8 cellular contexts compared by ENCODE assay signal in genomic region chr20:59518881-59519706, GRCh38.
DNase-seq lines count a peak whose midpoint lies in the region; ATAC-seq, FAIRE-seq and TF ChIP-seq lines count a peak whose summit lies in the region.

No MANE protein-coding gene starts in this region.

- no peak overlapping the region for H2AFZ ChIP-seq in PC-9
- H2AFZ ChIP-seq in keratinocyte (ENCODE audit: control insufficient read depth, low read length), result no peak overlapping the region

- H3K27me3 ChIP-seq in CD8-positive, alpha-beta T cell (ENCODE audit: insufficient read depth, low read length), result peaks cover 6% of the 10 kb centered on the region
- H3K27me3 ChIP-seq in PC-9 (ENCODE audit: insufficient read depth, low read depth) (peaks cover 39% of the 10 kb centered on the region; the same call in 1 of the 2 replicates), keratinocyte (ENCODE audit: control insufficient read depth, extremely low read depth, insufficient read depth, low read length) (peaks cover 10% of the 10 kb centered on the region)

- peak in 3 of 7 experiments; percentile 5 to 30 (median 15) for DNase-seq in CD8-positive, alpha-beta T cell
- DNase-seq in KG1 (lab: John Stamatoyannopoulos, UW), result peak; percentile 25
- peak; percentile 18 to 59 for DNase-seq in PC-9
- peak; percentile 62 for DNase-seq in MCF 10A (ENCODE audit: unreplicated experiment)
- peak; percentile 11 for DNase-seq in keratinocyte (ENCODE audit: low read depth, low spot score)
- peak; percentile 13 for DNase-seq in stimulated activated naive B cell treated with anti-CD40 and anti-IgM and Interleukin-4, amounts not matched to agents 10 μg/mL and 1 μg/mL and 100 μg/mL, for 72 hours
- DNase-seq in NCI-H1048 (lab: John Stamatoyannopoulos, UW), result no peak

- no peaks in the 10 kb centered on the region for H3K9me2 ChIP-seq in PC-9 (ENCODE audit: insufficient read depth)

- H3K4me2 ChIP-seq in PC-9 (no peak overlapping the region), keratinocyte (ENCODE audit: control insufficient read depth, extremely low read depth, insufficient read depth, low read depth, low read length) (no peak overlapping the region)

- dilution Hi-C loops in keratinocyte (cut with MboI; ENCODE audit: extremely low pct_ligation_motif_present, low sequenced_read_pairs), result no loop called here

- POLR2A ChIA-PET in CD8-positive, alpha-beta T cell (lab: Charles Lee), result no interaction called here
- POLR2A ChIA-PET in PC-9 (lab: Charles Lee; ENCODE audit: unreplicated experiment), result no interaction called here
- POLR2A ChIA-PET in MCF 10A (lab: Yijun Ruan, JAX), result interaction anchor here (0.5 to 0.6 kb wide), 3 partner anchors 12 to 821 kb away, joined by 3 read pairs; no protein-coding TSS in a partner anchor

- no peaks in the 10 kb centered on the region for H3K9me3 ChIP-seq in CD8-positive, alpha-beta T cell (ENCODE audit: low read length)
- H3K9me3 ChIP-seq in PC-9 (ENCODE audit: insufficient read depth, low read depth) (no peaks in the 10 kb centered on the region), keratinocyte (ENCODE audit: control insufficient read depth, low read depth, low read length) (no peaks in the 10 kb centered on the region)

- no peak overlapping the region for H3K9ac ChIP-seq in keratinocyte (ENCODE audit: control insufficient read depth, extremely low read depth, insufficient read depth, low read length)

- H3K4me1 Mint-ChIP-seq in CD8-positive, alpha-beta T cell (ENCODE audit: low read depth), result no peaks in the 10 kb centered on the region
- H3K4me1 Mint-ChIP-seq in MCF 10A (ENCODE audit: insufficient read depth, unreplicated experiment), result no peaks in the 10 kb centered on the region
- no peaks in the 10 kb centered on the region for H3K4me1 Mint-ChIP-seq in stimulated activated naive B cell treated with anti-CD40 and anti-IgM and Interleukin-4, amounts not matched to agents 10 μg/mL and 1 μg/mL and 100 μg/mL, for 72 hours

- H3K4me3 ChIP-seq in CD8-positive, alpha-beta T cell (ENCODE audit: low read depth, low read length), result no peak overlapping the region
- H3K4me3 ChIP-seq in PC-9, result no peak overlapping the region
- H3K4me3 ChIP-seq in keratinocyte (ENCODE audit: control insufficient read depth in 2 of 3, extremely low read depth in 1 of 3, insufficient read depth in 2 of 3, low read depth in 1 of 3, low read length in 3 of 3), result no peak overlapping the region

- H3K9me3 Mint-ChIP-seq in CD8-positive, alpha-beta T cell, result no peaks in the 10 kb centered on the region
- no peaks in the 10 kb centered on the region for H3K9me3 Mint-ChIP-seq in MCF 10A (ENCODE audit: unreplicated experiment)
- H3K9me3 Mint-ChIP-seq in stimulated activated naive B cell treated with anti-CD40 and anti-IgM and Interleukin-4, amounts not matched to agents 10 μg/mL and 1 μg/mL and 100 μg/mL, for 72 hours, result peaks cover 0 to 2% of the 10 kb centered on the region in 2 donors

- H3K27ac Mint-ChIP-seq in CD8-positive, alpha-beta T cell, result no peak overlapping the region
- H3K27ac Mint-ChIP-seq in MCF 10A (ENCODE audit: low read depth, unreplicated experiment), result no peak overlapping the region
- no peak overlapping the region for H3K27ac Mint-ChIP-seq in stimulated activated naive B cell treated with anti-CD40 and anti-IgM and Interleukin-4, amounts not matched to agents 10 μg/mL and 1 μg/mL and 100 μg/mL, for 72 hours

- H4K20me1 ChIP-seq in PC-9 (ENCODE audit: insufficient read depth) (no peaks in the 10 kb centered on the region), keratinocyte (ENCODE audit: control insufficient read depth, extremely low read depth, insufficient read depth, low read length) (peaks cover 2% of the 10 kb centered on the region)

- H3K36me3 ChIP-seq in CD8-positive, alpha-beta T cell (ENCODE audit: insufficient read depth, low read length), result no peaks in the 10 kb centered on the region
- H3K36me3 ChIP-seq in PC-9 (ENCODE audit: low read depth) (no peaks in the 10 kb centered on the region), keratinocyte (ENCODE audit: control insufficient read depth in 2 of 2, extremely low read depth in 1 of 2, insufficient read depth in 2 of 2, low read length in 2 of 2) (no peaks in the 10 kb centered on the region)

- no peaks in the 10 kb centered on the region for H3K36me3 Mint-ChIP-seq in CD8-positive, alpha-beta T cell
- no peaks in the 10 kb centered on the region for H3K36me3 Mint-ChIP-seq in MCF 10A (ENCODE audit: insufficient read depth, unreplicated experiment)
- no peaks in the 10 kb centered on the region for H3K36me3 Mint-ChIP-seq in stimulated activated naive B cell treated with anti-CD40 and anti-IgM and Interleukin-4, amounts not matched to agents 10 μg/mL and 1 μg/mL and 100 μg/mL, for 72 hours

- H3F3A ChIP-seq in PC-9 (ENCODE audit: insufficient read depth, low read depth), result no peaks in the 10 kb centered on the region

- H3K4me1 ChIP-seq in CD8-positive, alpha-beta T cell (ENCODE audit: insufficient read depth, low read length), result no peaks in the 10 kb centered on the region
- H3K4me1 ChIP-seq in PC-9 (replicated peaks; ENCODE audit: insufficient read depth), result no peaks in the 10 kb centered on the region
- no peaks in the 10 kb centered on the region for H3K4me1 ChIP-seq in keratinocyte (ENCODE audit: control insufficient read depth, extremely low read depth, insufficient read depth, low read length)

- BruUV-seq in PC-9 (replicated peaks; lab: Mats Ljungman, UMichigan), result no TSS peak
- no TSS peak for BruUV-seq in MCF 10A (replicated peaks; lab: Mats Ljungman, UMichigan)

- CTCF ChIA-PET in CD8-positive, alpha-beta T cell (lab: Charles Lee), result interaction anchor here (0.6 to 2.6 kb wide), 7 partner anchors 9 to 1771 kb away, joined by 3 to 13 read pairs (median 4); no protein-coding TSS in a partner anchor
- CTCF ChIA-PET in PC-9 (lab: Charles Lee), result no interaction called here
- CTCF ChIA-PET in MCF 10A (lab: Yijun Ruan, JAX), result interaction anchor here (0.5 to 7.7 kb wide), 27 partner anchors 8 to 1189 kb away, joined by 3 to 145 read pairs (median 3); no protein-coding TSS in a partner anchor

- intact Hi-C loops in CD8-positive, alpha-beta T cell (cut with DNase I, micrococcal nuclease), result no loop called here
- intact Hi-C loops in PC-9 (cut with micrococcal nuclease; ENCODE audit: unreplicated experiment) (loop anchor here (5.0 kb wide), 1 partner anchor 233 kb away; no protein-coding TSS in a partner anchor), MCF 10A (cut with micrococcal nuclease) (no loop called here)

- peak; percentile 95 for TF ChIP-seq CTCF in CD8-positive, alpha-beta T cell (IDR thresholded peaks at IDR 0.05)
- peak; percentile 95 for TF ChIP-seq CTCF in PC-9 (conservative IDR thresholded peaks at IDR 0.05)
- TF ChIP-seq CTCF in MCF 10A (IDR thresholded peaks at IDR 0.05; ENCODE audit: unreplicated experiment), result peak; percentile 82
- TF ChIP-seq CTCF in keratinocyte (optimal IDR thresholded peaks at IDR 0.05 in 1 of 3, IDR thresholded peaks at IDR 0.05 in 1 of 3, conservative IDR thresholded peaks at IDR 0.05 in 1 of 3; ENCODE audit: extremely low read depth in 1 of 3, insufficient read depth in 2 of 3, low read length in 3 of 3), result peak; percentile 52 to 90 (median 88)

- ATAC-seq in CD8-positive, alpha-beta T cell, result peak; percentile 61
- ATAC-seq in GM18868 (IDR thresholded peaks at IDR 0.05; ENCODE audit: unreplicated experiment), result peak; percentile 68
- peak; percentile 83 to 91 for ATAC-seq in stimulated activated naive B cell treated with anti-CD40 and anti-IgM and Interleukin-4, amounts not matched to agents 10 μg/mL and 1 μg/mL and 100 μg/mL, for 72 hours (replicated peaks)

- H3K27ac ChIP-seq in CD8-positive, alpha-beta T cell (ENCODE audit: low read depth, low read length), result no peak overlapping the region
- H3K27ac ChIP-seq in PC-9, result no peak overlapping the region
- no peak overlapping the region for H3K27ac ChIP-seq in keratinocyte (ENCODE audit: control insufficient read depth, insufficient read depth, low read length)

- H3K4me3 Mint-ChIP-seq in CD8-positive, alpha-beta T cell, result no peak overlapping the region
- H3K4me3 Mint-ChIP-seq in MCF 10A (ENCODE audit: unreplicated experiment), result no peak overlapping the region
- H3K4me3 Mint-ChIP-seq in stimulated activated naive B cell treated with anti-CD40 and anti-IgM and Interleukin-4, amounts not matched to agents 10 μg/mL and 1 μg/mL and 100 μg/mL, for 72 hours, result no peak overlapping the region

- H3K27me3 Mint-ChIP-seq in CD8-positive, alpha-beta T cell (ENCODE audit: low read depth), result peaks cover 60% of the 10 kb centered on the region
- peaks cover 90% of the 10 kb centered on the region for H3K27me3 Mint-ChIP-seq in MCF 10A (ENCODE audit: insufficient read depth, unreplicated experiment)
- H3K27me3 Mint-ChIP-seq in stimulated activated naive B cell treated with anti-CD40 and anti-IgM and Interleukin-4, amounts not matched to agents 10 μg/mL and 1 μg/mL and 100 μg/mL, for 72 hours, result peaks cover 65 to 80% of the 10 kb centered on the region in 2 donors

- no peaks in the 10 kb centered on the region for H3K79me2 ChIP-seq in PC-9 (ENCODE audit: low read depth)
- no peaks in the 10 kb centered on the region for H3K79me2 ChIP-seq in keratinocyte (ENCODE audit: control insufficient read depth, insufficient read depth, low read length)

- FAIRE-seq in keratinocyte (lab: Jason Lieb, UNC), result peak; percentile 20

- H3K9me1 ChIP-seq in keratinocyte (ENCODE audit: control insufficient read depth, extremely low read depth, insufficient read depth, low read length), result no peaks in the 10 kb centered on the region
